1 cellular context compared by ENCODE assay signal in the genomic region with DNA sequence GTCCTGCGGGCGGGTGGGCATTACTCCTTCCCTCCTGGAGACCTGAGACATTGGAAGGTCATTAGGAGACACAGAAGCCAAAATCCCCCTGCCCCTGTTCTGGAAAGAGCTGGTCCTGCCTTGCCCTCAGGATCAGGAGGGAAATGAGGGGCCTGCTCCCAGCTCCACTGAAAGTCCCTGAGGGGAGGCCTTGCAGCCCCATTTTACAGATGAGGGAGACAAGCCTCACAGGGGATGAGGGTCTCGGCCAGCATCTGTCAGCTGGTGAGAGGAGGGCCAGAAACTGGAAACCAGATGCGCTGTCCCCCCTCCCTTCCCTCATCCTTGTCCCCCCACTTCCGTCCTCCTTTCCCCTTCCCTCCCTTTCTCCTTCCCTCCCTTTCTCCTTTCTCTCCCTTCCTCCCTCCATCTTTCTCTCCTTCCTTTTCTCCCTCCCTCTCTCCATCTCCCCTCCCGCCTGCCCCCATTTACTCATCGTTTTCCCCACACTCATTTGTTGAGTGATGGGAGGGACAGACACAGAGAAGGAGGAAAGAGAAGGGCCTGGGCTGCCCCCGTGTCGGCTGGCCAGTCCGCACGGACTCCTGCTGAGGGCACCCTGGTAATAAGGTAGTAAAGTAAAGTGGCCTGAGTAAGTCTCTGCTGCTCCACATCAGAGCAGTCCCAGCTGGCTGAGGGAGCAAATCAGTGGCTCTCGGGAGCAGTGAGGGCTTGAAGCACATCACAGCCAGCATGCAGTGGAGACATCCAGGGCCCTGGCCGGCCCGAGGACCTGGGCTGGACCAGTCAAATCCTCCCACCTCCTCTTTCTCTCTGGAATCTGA.
TF ChIP-seq lines count a peak whose summit lies in the region.

No MANE protein-coding gene starts in this region.

TF ChIP-seq in WTC11, 78 proteins besides CTCF, POLR2A, EP300 and RAD21 (continued from another document):
- TF ChIP-seq, protein P1, sequence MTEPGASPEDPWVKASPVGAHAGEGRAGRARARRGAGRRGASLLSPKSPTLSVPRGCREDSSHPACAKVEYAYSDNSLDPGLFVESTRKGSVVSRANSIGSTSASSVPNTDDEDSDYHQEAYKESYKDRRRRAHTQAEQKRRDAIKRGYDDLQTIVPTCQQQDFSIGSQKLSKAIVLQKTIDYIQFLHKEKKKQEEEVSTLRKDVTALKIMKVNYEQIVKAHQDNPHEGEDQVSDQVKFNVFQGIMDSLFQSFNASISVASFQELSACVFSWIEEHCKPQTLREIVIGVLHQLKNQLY (CRISPR knock-in tag; IDR thresholded peaks at IDR 0.05): no peak
- TF ChIP-seq, protein P2, sequence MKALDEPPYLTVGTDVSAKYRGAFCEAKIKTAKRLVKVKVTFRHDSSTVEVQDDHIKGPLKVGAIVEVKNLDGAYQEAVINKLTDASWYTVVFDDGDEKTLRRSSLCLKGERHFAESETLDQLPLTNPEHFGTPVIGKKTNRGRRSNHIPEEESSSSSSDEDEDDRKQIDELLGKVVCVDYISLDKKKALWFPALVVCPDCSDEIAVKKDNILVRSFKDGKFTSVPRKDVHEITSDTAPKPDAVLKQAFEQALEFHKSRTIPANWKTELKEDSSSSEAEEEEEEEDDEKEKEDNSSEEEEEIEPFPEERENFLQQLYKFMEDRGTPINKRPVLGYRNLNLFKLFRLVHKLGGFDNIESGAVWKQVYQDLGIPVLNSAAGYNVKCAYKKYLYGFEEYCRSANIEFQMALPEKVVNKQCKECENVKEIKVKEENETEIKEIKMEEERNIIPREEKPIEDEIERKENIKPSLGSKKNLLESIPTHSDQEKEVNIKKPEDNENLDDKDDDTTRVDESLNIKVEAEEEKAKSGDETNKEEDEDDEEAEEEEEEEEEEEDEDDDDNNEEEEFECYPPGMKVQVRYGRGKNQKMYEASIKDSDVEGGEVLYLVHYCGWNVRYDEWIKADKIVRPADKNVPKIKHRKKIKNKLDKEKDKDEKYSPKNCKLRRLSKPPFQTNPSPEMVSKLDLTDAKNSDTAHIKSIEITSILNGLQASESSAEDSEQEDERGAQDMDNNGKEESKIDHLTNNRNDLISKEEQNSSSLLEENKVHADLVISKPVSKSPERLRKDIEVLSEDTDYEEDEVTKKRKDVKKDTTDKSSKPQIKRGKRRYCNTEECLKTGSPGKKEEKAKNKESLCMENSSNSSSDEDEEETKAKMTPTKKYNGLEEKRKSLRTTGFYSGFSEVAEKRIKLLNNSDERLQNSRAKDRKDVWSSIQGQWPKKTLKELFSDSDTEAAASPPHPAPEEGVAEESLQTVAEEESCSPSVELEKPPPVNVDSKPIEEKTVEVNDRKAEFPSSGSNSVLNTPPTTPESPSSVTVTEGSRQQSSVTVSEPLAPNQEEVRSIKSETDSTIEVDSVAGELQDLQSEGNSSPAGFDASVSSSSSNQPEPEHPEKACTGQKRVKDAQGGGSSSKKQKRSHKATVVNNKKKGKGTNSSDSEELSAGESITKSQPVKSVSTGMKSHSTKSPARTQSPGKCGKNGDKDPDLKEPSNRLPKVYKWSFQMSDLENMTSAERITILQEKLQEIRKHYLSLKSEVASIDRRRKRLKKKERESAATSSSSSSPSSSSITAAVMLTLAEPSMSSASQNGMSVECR (CRISPR knock-in tag; IDR thresholded peaks at IDR 0.05; ENCODE audit: borderline replicate concordance): no peak
- TF ChIP-seq IRF2 (CRISPR knock-in tag; IDR thresholded peaks at IDR 0.05; ENCODE audit: borderline replicate concordance, low read depth): no peak
